ENCODE assay signal across 1 cellular context in the genomic region with DNA sequence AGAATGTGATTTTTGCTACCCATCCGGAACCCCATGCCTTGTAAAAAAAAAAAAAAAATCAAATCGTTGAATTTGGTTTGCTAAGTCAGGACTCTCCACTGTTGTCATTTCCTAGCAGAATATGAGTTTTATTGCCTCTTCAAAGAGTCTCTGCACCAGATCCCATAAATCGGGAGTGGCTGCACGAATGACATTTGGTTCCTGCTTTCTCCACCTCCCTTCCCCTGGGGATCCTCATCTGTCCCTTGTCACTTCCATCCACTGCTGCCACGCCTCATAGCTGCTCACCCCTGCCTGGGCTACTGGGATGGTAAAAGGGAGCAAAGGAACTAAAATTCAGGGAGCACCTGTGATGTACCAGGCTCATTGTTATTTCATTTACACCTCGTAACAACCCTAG.
TF ChIP-seq lines count a peak whose summit lies in the region.

No MANE protein-coding gene starts in this region.

TF ChIP-seq in IMR-90, 13 proteins besides CTCF, POLR2A, EP300 and RAD21 (continued from another document):
- TF ChIP-seq, protein P1, sequence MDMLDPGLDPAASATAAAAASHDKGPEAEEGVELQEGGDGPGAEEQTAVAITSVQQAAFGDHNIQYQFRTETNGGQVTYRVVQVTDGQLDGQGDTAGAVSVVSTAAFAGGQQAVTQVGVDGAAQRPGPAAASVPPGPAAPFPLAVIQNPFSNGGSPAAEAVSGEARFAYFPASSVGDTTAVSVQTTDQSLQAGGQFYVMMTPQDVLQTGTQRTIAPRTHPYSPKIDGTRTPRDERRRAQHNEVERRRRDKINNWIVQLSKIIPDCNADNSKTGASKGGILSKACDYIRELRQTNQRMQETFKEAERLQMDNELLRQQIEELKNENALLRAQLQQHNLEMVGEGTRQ (IDR thresholded peaks at IDR 0.05; ENCODE audit: low read depth, low read length) = no peak
TF ChIP-seq in IMR-90: peak in this region for 0.
